In genomic region chr3:177598110-177598833, GRCh38 we compare ENCODE assay signal across 9 cellular contexts.
A peak's percentile ranks its signal among the peaks of the same experiment; 100 is the strongest.
DNase-seq lines count a peak whose midpoint lies in the region; ATAC-seq and TF ChIP-seq lines count a peak whose summit lies in the region.
"Had no signal": no experiment of that assay in that cellular context is flagged by ENCODE, and none has a peak within 500 bp of the region (broad histone marks: within the 10 kb centered on the region; RNA-seq: fewer than 3 reads in every experiment).

No MANE protein-coding gene starts in this region.

- 32% methylated on average over 4 of the region's 4 CpGs for WGBS in mammary epithelial cell (ENCODE audit: low coverage, missing lambda C conversion rate)

- peak overlapping the region; percentile 89 for H3K27ac ChIP-seq in mammary epithelial cell (ENCODE audit: insufficient read depth, low read depth, low read length)

- H3K9me3 Mint-ChIP-seq in naive B cell, result no peaks in the 10 kb centered on the region

- no peak for ATAC-seq in naive B cell (ENCODE audit: low read depth in 2 of 2)
- no peak for ATAC-seq in GM18868 (IDR thresholded peaks at IDR 0.05; ENCODE audit: unreplicated experiment)

- peak overlapping the region; percentile 44 to 95 (median 81) for H3K27ac Mint-ChIP-seq in naive B cell

- no TSS peak for BruUV-seq in mammary epithelial cell (replicated peaks; lab: Mats Ljungman, UMichigan)

- DNase-seq in AG10803 (ENCODE audit: low read depth) (peak; percentile 57), mammary epithelial cell (no peak), naive B cell (no peak), NCI-H345 treated with DMSO at 0.1 percent for 48 hours (lab: John Stamatoyannopoulos, UW; ENCODE audit: unreplicated experiment) (no peak), SW480 (ENCODE audit: low spot score) (no peak), posterior cingulate gyrus (no peak)
- DNase-seq: H7 had no signal

- no peaks in the 10 kb centered on the region for H4K20me1 ChIP-seq in Loucy (ENCODE audit: insufficient read depth, low read length, poor library complexity, severe bottlenecking)
- H4K20me1 ChIP-seq in mammary epithelial cell (ENCODE audit: insufficient read depth, low read length), result no peaks in the 10 kb centered on the region

- no peaks in the 10 kb centered on the region for H3K27me3 ChIP-seq in Loucy (ENCODE audit: insufficient read depth, low read length, poor library complexity, severe bottlenecking)
- no peaks in the 10 kb centered on the region for H3K27me3 ChIP-seq in mammary epithelial cell (ENCODE audit: insufficient read depth, low read length)

- peak overlapping the region; percentile 40 to 90 (median 80) for H3K4me3 Mint-ChIP-seq in naive B cell

- peaks cover 47 to 63% (median 53%) of the 10 kb centered on the region in 3 donors for H3K4me1 Mint-ChIP-seq in naive B cell

- no peaks in the 10 kb centered on the region for H3F3A ChIP-seq in Loucy (ENCODE audit: low read depth)

- H3K4me2 ChIP-seq in Loucy (ENCODE audit: low read depth, low read length, poor library complexity, severe bottlenecking), result peak overlapping the region; percentile 71
- peak overlapping the region; percentile 63 for H3K4me2 ChIP-seq in mammary epithelial cell (ENCODE audit: insufficient read depth, low read depth, low read length)

- H3K9me2 ChIP-seq in Loucy (replicated peaks; ENCODE audit: low read depth, low read length), result no peaks in the 10 kb centered on the region

- CTCF ChIA-PET in mammary epithelial cell (lab: Charles Lee; ENCODE audit: low non-redundant PET), result interaction anchor here (0.7 kb wide), 1 partner anchor 9 kb away, joined by 7 read pairs; no protein-coding TSS in a partner anchor

- H3K36me3 ChIP-seq in Loucy (ENCODE audit: insufficient read depth, low read length), result no peaks in the 10 kb centered on the region
- no peaks in the 10 kb centered on the region for H3K36me3 ChIP-seq in mammary epithelial cell (ENCODE audit: insufficient read depth, low read length)

- no peak overlapping the region for H3K4me3 ChIP-seq in AG10803 (ENCODE audit: low read length)
- peak overlapping the region; percentile 53 for H3K4me3 ChIP-seq in Loucy (ENCODE audit: low read length, poor library complexity, severe bottlenecking)
- no peak overlapping the region for H3K4me3 ChIP-seq in mammary epithelial cell (replicated peaks in 1 of 3; ENCODE audit: insufficient read depth in 1 of 3, low read depth in 2 of 3, low read length in 3 of 3)

- no peaks in the 10 kb centered on the region for H3K79me2 ChIP-seq in Loucy (ENCODE audit: insufficient read depth, low read length)
- H3K79me2 ChIP-seq in mammary epithelial cell (ENCODE audit: insufficient read depth, low read length), result no peaks in the 10 kb centered on the region

- dilution Hi-C loops in mammary epithelial cell (cut with HindIII; ENCODE audit: low sequenced_read_pairs), result no loop called here

- H2AFZ ChIP-seq in Loucy (ENCODE audit: low read length) (peak overlapping the region; percentile 22; the same call in 1 of the 2 replicates), mammary epithelial cell (ENCODE audit: low read depth, low read length) (peak overlapping the region; percentile 65)

- no peak for TF ChIP-seq CTCF in AG10803 (conservative IDR thresholded peaks at IDR 0.05; ENCODE audit: low read length)
- TF ChIP-seq CTCF in Loucy (conservative IDR thresholded peaks at IDR 0.05; ENCODE audit: low read length), result no peak
- no peak for TF ChIP-seq CTCF in mammary epithelial cell (conservative IDR thresholded peaks at IDR 0.05 in 1 of 2, IDR thresholded peaks at IDR 0.05 in 1 of 2; ENCODE audit: extremely low read depth in 1 of 2, insufficient read depth in 1 of 2, low read depth in 1 of 2, low read length in 2 of 2)

- H3K27me3 Mint-ChIP-seq in naive B cell, result no peaks in the 10 kb centered on the region

- peak overlapping the region; percentile 67 for H3K9ac ChIP-seq in Loucy (ENCODE audit: low read depth, low read length, poor library complexity, severe bottlenecking)
- peak overlapping the region; percentile 62 for H3K9ac ChIP-seq in mammary epithelial cell (ENCODE audit: insufficient read depth, low read length)

- intact Hi-C loops in mammary epithelial cell (cut with micrococcal nuclease), result loop anchor here (5.0 to 10.0 kb wide), 3 partner anchors 233 to 401 kb away; partner anchors contain the start of gene TBL1XR1
- intact Hi-C loops in posterior cingulate gyrus (cut with DNase I), result no loop called here

- H3K9me3 ChIP-seq in Loucy (ENCODE audit: insufficient read depth, low read depth, low read length) (no peaks in the 10 kb centered on the region), mammary epithelial cell (replicated peaks; ENCODE audit: insufficient read depth, low read length) (no peaks in the 10 kb centered on the region)

- peaks cover 88% of the 10 kb centered on the region for H3K4me1 ChIP-seq in Loucy (ENCODE audit: insufficient read depth, low read length, poor library complexity, severe bottlenecking)
- peaks cover 82% of the 10 kb centered on the region for H3K4me1 ChIP-seq in mammary epithelial cell (ENCODE audit: insufficient read depth, low read length)

- H3K36me3 Mint-ChIP-seq in naive B cell, result no peaks in the 10 kb centered on the region

- in situ Hi-C loops in mammary epithelial cell (cut with MboI; ENCODE audit: low sequenced_read_pairs in 2 of 2), result loop anchor here in 1 of 2 donors (10.0 to 25.0 kb wide), 2 partner anchors 143 to 411 kb away; partner anchors contain the start of gene TBL1XR1
